Comparison of ENCODE assay signal across 1 cellular context in genomic region chr14:92456215-92457017, GRCh38.
TF ChIP-seq lines count a peak whose summit lies in the region.

No MANE protein-coding gene starts in this region.

TF ChIP-seq in H1, 55 proteins besides CTCF, POLR2A, EP300 and RAD21:
- 0 out of 2 replicates have a peak, but pooled peaks have one; percentile 41 for TF ChIP-seq GABPA (IDR thresholded peaks at IDR 0.05; ENCODE audit: borderline replicate concordance, insufficient read depth, low read length)
- TF ChIP-seq EZH2 (IDR thresholded peaks at IDR 0.05; ENCODE audit: low read depth, low read length, severe bottlenecking), result no peak
- 0 out of 2 replicates have a peak, but pooled peaks have one; percentile 10 for TF ChIP-seq BRCA1 (IDR thresholded peaks at IDR 0.05; ENCODE audit: low read depth, low read length)
- no peak for TF ChIP-seq NRF1 (IDR thresholded peaks at IDR 0.05; ENCODE audit: low read depth, low read length)
- TF ChIP-seq HDAC6 (IDR thresholded peaks at IDR 0.05; ENCODE audit: low read depth, low read length), result no peak
- TF ChIP-seq, protein P1, sequence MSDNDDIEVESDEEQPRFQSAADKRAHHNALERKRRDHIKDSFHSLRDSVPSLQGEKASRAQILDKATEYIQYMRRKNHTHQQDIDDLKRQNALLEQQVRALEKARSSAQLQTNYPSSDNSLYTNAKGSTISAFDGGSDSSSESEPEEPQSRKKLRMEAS (IDR thresholded peaks at IDR 0.05), result no peak
